ENCODE assay signal across 1 cellular context in the genomic region with DNA sequence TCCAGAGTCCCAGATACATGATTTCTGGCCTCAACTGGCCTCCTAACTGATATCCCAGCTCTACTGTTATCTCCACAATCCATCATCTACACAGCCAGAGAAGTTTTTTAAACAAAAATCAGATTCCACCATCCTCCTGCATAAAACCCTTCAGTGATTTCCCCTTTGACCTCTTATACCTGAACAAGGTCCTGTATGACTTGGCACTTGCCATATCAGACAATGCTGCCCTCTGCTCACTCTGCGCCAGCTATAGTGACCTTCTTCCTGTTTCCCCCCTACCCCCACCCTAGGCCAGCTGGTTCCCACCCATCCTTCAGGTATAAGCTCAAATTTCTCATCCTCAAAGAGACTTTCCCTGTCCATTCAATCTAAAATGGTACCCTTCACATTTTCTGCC.
TF ChIP-seq lines count a peak whose summit lies in the region.

No MANE protein-coding gene starts in this region.

TF ChIP-seq in HepG2, 621 proteins besides CTCF, POLR2A, EP300 and RAD21:
- TF ChIP-seq, protein P1, sequence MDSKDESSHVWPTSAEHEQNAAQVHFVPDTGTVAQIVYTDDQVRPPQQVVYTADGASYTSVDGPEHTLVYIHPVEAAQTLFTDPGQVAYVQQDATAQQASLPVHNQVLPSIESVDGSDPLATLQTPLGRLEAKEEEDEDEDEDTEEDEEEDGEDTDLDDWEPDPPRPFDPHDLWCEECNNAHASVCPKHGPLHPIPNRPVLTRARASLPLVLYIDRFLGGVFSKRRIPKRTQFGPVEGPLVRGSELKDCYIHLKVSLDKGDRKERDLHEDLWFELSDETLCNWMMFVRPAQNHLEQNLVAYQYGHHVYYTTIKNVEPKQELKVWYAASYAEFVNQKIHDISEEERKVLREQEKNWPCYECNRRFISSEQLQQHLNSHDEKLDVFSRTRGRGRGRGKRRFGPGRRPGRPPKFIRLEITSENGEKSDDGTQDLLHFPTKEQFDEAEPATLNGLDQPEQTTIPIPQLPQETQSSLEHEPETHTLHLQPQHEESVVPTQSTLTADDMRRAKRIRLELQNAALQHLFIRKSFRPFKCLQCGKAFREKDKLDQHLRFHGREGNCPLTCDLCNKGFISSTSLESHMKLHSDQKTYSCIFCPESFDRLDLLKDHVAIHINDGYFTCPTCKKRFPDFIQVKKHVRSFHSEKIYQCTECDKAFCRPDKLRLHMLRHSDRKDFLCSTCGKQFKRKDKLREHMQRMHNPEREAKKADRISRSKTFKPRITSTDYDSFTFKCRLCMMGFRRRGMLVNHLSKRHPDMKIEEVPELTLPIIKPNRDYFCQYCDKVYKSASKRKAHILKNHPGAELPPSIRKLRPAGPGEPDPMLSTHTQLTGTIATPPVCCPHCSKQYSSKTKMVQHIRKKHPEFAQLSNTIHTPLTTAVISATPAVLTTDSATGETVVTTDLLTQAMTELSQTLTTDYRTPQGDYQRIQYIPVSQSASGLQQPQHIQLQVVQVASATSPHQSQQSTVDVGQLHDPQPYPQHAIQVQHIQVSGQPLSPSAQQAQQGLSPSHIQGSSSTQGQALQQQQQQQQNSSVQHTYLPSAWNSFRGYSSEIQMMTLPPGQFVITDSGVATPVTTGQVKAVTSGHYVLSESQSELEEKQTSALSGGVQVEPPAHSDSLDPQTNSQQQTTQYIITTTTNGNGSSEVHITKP (CRISPR knock-in tag; IDR thresholded peaks at IDR 0.05; ENCODE audit: low read depth) = no peak
- TF ChIP-seq MXI1 (IDR thresholded peaks at IDR 0.05; ENCODE audit: borderline replicate concordance, low read depth, low read length) (no peak), ZNF737 (CRISPR knock-in tag; IDR thresholded peaks at IDR 0.05; ENCODE audit: borderline replicate concordance) (no peak), ZNF180 (CRISPR knock-in tag; IDR thresholded peaks at IDR 0.05; ENCODE audit: borderline replicate concordance, low read depth) (no peak), EHMT2 (IDR thresholded peaks at IDR 0.05; ENCODE audit: borderline replicate concordance, low read depth, low read length) (no peak), AGO2 (optimal IDR thresholded peaks at IDR 0.05; ENCODE audit: low read depth, low read length) (no peak), MLLT10 (CRISPR knock-in tag; IDR thresholded peaks at IDR 0.05) (no peak), TOPORS (CRISPR knock-in tag; IDR thresholded peaks at IDR 0.05) (no peak)
- TF ChIP-seq, protein P2, sequence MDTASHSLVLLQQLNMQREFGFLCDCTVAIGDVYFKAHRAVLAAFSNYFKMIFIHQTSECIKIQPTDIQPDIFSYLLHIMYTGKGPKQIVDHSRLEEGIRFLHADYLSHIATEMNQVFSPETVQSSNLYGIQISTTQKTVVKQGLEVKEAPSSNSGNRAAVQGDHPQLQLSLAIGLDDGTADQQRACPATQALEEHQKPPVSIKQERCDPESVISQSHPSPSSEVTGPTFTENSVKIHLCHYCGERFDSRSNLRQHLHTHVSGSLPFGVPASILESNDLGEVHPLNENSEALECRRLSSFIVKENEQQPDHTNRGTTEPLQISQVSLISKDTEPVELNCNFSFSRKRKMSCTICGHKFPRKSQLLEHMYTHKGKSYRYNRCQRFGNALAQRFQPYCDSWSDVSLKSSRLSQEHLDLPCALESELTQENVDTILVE (CRISPR knock-in tag; IDR thresholded peaks at IDR 0.05) = no peak
